In genomic region chr11:9459573-9460321, GRCh38 we compare ENCODE assay signal across 8 cellular contexts. TPM values are rescaled to one million over a fixed set of nuclear protein-coding genes. Genes with fewer than 3 reads are reported as not detected.
DNase-seq lines count a peak whose midpoint lies in the region; ATAC-seq and TF ChIP-seq lines count a peak whose summit lies in the region.

No MANE protein-coding gene starts in this region.

- no peaks in the 10 kb centered on the region for H3K27me3 ChIP-seq in OCI-LY3 (ENCODE audit: low read depth, low read length)

- H3K4me1 ChIP-seq in OCI-LY3 (ENCODE audit: low read length), result peaks cover 20% of the 10 kb centered on the region

- H2AFZ ChIP-seq in OCI-LY3 (ENCODE audit: low read depth, low read length), result no peak overlapping the region

- H3K4me3 Mint-ChIP-seq in activated naive CD8-positive, alpha-beta T cell, result peak overlapping the region; percentile 98
- H3K4me3 Mint-ChIP-seq in glutamatergic neuron (ENCODE audit: unreplicated experiment), result peak overlapping the region; percentile 98

- peak overlapping the region; percentile 99 for H3K4me3 ChIP-seq in OCI-LY3 (ENCODE audit: low read length)

- intact Hi-C loops in Right ventricle myocardium inferior (cut with DNase I) (loop anchor here (2.0 kb wide), 2 partner anchors 115 to 195 kb away; partner anchors contain the start of gene DENND5A), left ventricle myocardium superior (cut with micrococcal nuclease) (no loop called here), posterior vena cava (cut with DNase I) (no loop called here)

- H3K27me3 Mint-ChIP-seq in activated naive CD8-positive, alpha-beta T cell, result no peaks in the 10 kb centered on the region
- peaks cover 4% of the 10 kb centered on the region for H3K27me3 Mint-ChIP-seq in glutamatergic neuron (ENCODE audit: unreplicated experiment)

- H3K9me3 ChIP-seq in OCI-LY3 (ENCODE audit: insufficient read depth, low read length), result no peaks in the 10 kb centered on the region

- H3K9ac ChIP-seq in OCI-LY3 (ENCODE audit: low read length), result peak overlapping the region; percentile 100

- peaks cover 7% of the 10 kb centered on the region for H3K36me3 Mint-ChIP-seq in activated naive CD8-positive, alpha-beta T cell
- H3K36me3 Mint-ChIP-seq in glutamatergic neuron (ENCODE audit: unreplicated experiment), result no peaks in the 10 kb centered on the region

- H3K79me2 ChIP-seq in OCI-LY3 (ENCODE audit: low read length), result peaks cover 48% of the 10 kb centered on the region

- peaks cover 26% of the 10 kb centered on the region for H3K4me1 Mint-ChIP-seq in activated naive CD8-positive, alpha-beta T cell (ENCODE audit: low read depth)
- H3K4me1 Mint-ChIP-seq in glutamatergic neuron (ENCODE audit: low read depth, unreplicated experiment), result peaks cover 8% of the 10 kb centered on the region

- TF ChIP-seq CTCF in OCI-LY3 (IDR thresholded peaks at IDR 0.05; ENCODE audit: low read depth, low read length) (no peak), glutamatergic neuron (IDR thresholded peaks at IDR 0.05; ENCODE audit: partially characterized antibody, unreplicated experiment) (no peak)

- H3K27ac Mint-ChIP-seq in activated naive CD8-positive, alpha-beta T cell, result peak overlapping the region; percentile 99
- peak overlapping the region; percentile 97 for H3K27ac Mint-ChIP-seq in glutamatergic neuron (ENCODE audit: unreplicated experiment)

- ATAC-seq in Right ventricle myocardium inferior (no peak), left ventricle myocardium superior (no peak), GM21825 (IDR thresholded peaks at IDR 0.05; ENCODE audit: unreplicated experiment) (no peak), GM21723 (IDR thresholded peaks at IDR 0.05; ENCODE audit: unreplicated experiment) (no peak)

- peak overlapping the region; percentile 88 for H3K27ac ChIP-seq in OCI-LY3 (ENCODE audit: low read length)

- peak overlapping the region; percentile 94 for H3K4me2 ChIP-seq in OCI-LY3 (ENCODE audit: low read length)

- no peaks in the 10 kb centered on the region for H3K9me3 Mint-ChIP-seq in activated naive CD8-positive, alpha-beta T cell (ENCODE audit: low read depth)
- peaks cover 16% of the 10 kb centered on the region for H3K9me3 Mint-ChIP-seq in glutamatergic neuron (ENCODE audit: unreplicated experiment)

- peak; percentile 77 for DNase-seq in Right ventricle myocardium inferior (ENCODE audit: missing footprints)
- no peak for DNase-seq in left ventricle myocardium superior
- no peak for DNase-seq in glutamatergic neuron
- peak; percentile 88 for DNase-seq in posterior vena cava (ENCODE audit: low spot score)

- no peaks in the 10 kb centered on the region for H4K20me1 ChIP-seq in OCI-LY3 (ENCODE audit: insufficient read depth, low read length)

- H3K36me3 ChIP-seq in OCI-LY3 (replicated peaks; ENCODE audit: low read depth, low read length), result no peaks in the 10 kb centered on the region

RNA-seq across cellular contexts. Expression of gene ZNF143, which starts 1.1 kb away (rescaled TPM):
- total RNA-seq in Right ventricle myocardium inferior (22.7 TPM), left ventricle myocardium superior (22.4 TPM), glutamatergic neuron (ENCODE audit: unreplicated experiment) (28.2 TPM), posterior vena cava (10 to 100 TPM; 28.5 to 31.3 TPM)

Comparison
In these comparisons a context has a peak if more than half of its experiments do, and no peak if none do; other contexts are left out.
1. DNase-seq: peak in Right ventricle myocardium inferior (single experiment) and posterior vena cava (single experiment); none in left ventricle myocardium superior (single experiment) and glutamatergic neuron (single experiment).